Comparison of ENCODE assay signal across 2 cellular contexts in genomic region chr16:15407756-15408155, GRCh38. TPM values are rescaled to one million over a fixed set of nuclear protein-coding genes. Genes with fewer than 3 reads are reported as not detected.
"Had no signal": no experiment of that assay in that cellular context is flagged by ENCODE, and none has a peak within 500 bp of the region (broad histone marks: within the 10 kb centered on the region; RNA-seq: fewer than 3 reads in every experiment).

No MANE protein-coding gene starts in this region.

RNA-seq across cellular contexts. Expression of gene MPV17L, which starts 12.2 kb away (rescaled TPM):
- total RNA-seq: activated T-helper 17 cell treated with anti-CD3 and anti-CD28 coated beads, Interleukin-2, amount 50 U/mL, for 72 hours; T-helper 17 cell had no signal
